ENCODE assay signal across 9 cellular contexts in genomic region chr14:99995700-99996356, GRCh38.
A peak's percentile ranks its signal among the peaks of the same experiment; 100 is the strongest.
DNase-seq lines count a peak whose midpoint lies in the region; ATAC-seq and TF ChIP-seq lines count a peak whose summit lies in the region.
"Had no signal": no experiment of that assay in that cellular context is flagged by ENCODE, and none has a peak within 500 bp of the region (broad histone marks: within the 10 kb centered on the region; RNA-seq: fewer than 3 reads in every experiment).

No MANE protein-coding gene starts in this region.

- H3K27ac ChIP-seq in esophagus squamous epithelium (no peak overlapping the region), vagina (no peak overlapping the region)

- no peaks in the 10 kb centered on the region for H3K27me3 ChIP-seq in NT2/D1 (ENCODE audit: insufficient read depth, insufficient read length)
- H3K27me3 ChIP-seq in esophagus squamous epithelium: no peaks in the 10 kb centered on the region
- H3K27me3 ChIP-seq in vagina: no peaks in the 10 kb centered on the region

- peaks cover 5% of the 10 kb centered on the region for H3K36me3 Mint-ChIP-seq in osteocyte (ENCODE audit: unreplicated experiment)

- peak; percentile 60 for TF ChIP-seq CTCF in AG09319 (IDR thresholded peaks at IDR 0.05; ENCODE audit: low read depth, low read length)
- TF ChIP-seq CTCF in esophagus squamous epithelium (IDR thresholded peaks at IDR 0.05): peak; percentile 67 to 90 (median 77)
- peak; percentile 58 for TF ChIP-seq CTCF in osteocyte (IDR thresholded peaks at IDR 0.05)
- TF ChIP-seq CTCF in vagina (IDR thresholded peaks at IDR 0.05): peak in 2 of 3 experiments; percentile 42 to 57

- no peak for TF ChIP-seq POLR2A in esophagus squamous epithelium (IDR thresholded peaks at IDR 0.05)
- no peak for TF ChIP-seq POLR2A in vagina (IDR thresholded peaks at IDR 0.05)

- H3K9me3 ChIP-seq in NT2/D1 (ENCODE audit: insufficient read depth, low read length) (no peaks in the 10 kb centered on the region), esophagus squamous epithelium (no peaks in the 10 kb centered on the region), vagina (no peaks in the 10 kb centered on the region)

- H3K4me3 ChIP-seq in NT2/D1 (ENCODE audit: insufficient read length, low read depth) (no peak overlapping the region), esophagus squamous epithelium (no peak overlapping the region), vagina (no peak overlapping the region)

- no peak overlapping the region for H3K9ac ChIP-seq in NT2/D1 (ENCODE audit: insufficient read length, low read depth)

- ATAC-seq in GM18520 (IDR thresholded peaks at IDR 0.05; ENCODE audit: unreplicated experiment): peak; percentile 96
- ATAC-seq in HG02981 (IDR thresholded peaks at IDR 0.05; ENCODE audit: unreplicated experiment): peak; percentile 99

- peaks cover 28% of the 10 kb centered on the region for H3K4me1 Mint-ChIP-seq in osteocyte (ENCODE audit: unreplicated experiment)

- intact Hi-C loops in esophagus squamous epithelium (cut with DNase I) (no loop called here), vagina (cut with DNase I) (no loop called here)

- H3K36me3 ChIP-seq in NT2/D1 (ENCODE audit: insufficient read depth, insufficient read length, low read length) (no peaks in the 10 kb centered on the region), esophagus squamous epithelium (no peaks in the 10 kb centered on the region), vagina (no peaks in the 10 kb centered on the region)

- no peak overlapping the region for H3K27ac Mint-ChIP-seq in osteocyte (ENCODE audit: unreplicated experiment)
- H3K27ac Mint-ChIP-seq: IgD-negative memory B cell had no signal

- WGBS in esophagus squamous epithelium, 2 donors: 0 to 13% methylated on average over 2 of the region's 2 CpGs

- H3K9me3 Mint-ChIP-seq in osteocyte (ENCODE audit: unreplicated experiment): no peaks in the 10 kb centered on the region

- DNase-seq in AG09319 (ENCODE audit: extremely low read depth, low read depth) (no peak), NT2/D1 (ENCODE audit: low read depth, low spot score) (peak; percentile 47), esophagus squamous epithelium (lab: John Stamatoyannopoulos, UW) (no peak), osteocyte (ENCODE audit: extremely low spot score, unreplicated experiment) (no peak), vagina (ENCODE audit: extremely low spot score in 2 of 2) (no peak)
- peak; percentile 22 for DNase-seq in activated CD8-positive, alpha-beta memory T cell treated with anti-CD3 and anti-CD28 coated beads, Interleukin-2, amount 50 U/mL, for 1 hour (ENCODE audit: extremely low read depth)

- no peaks in the 10 kb centered on the region for H3K27me3 Mint-ChIP-seq in osteocyte (ENCODE audit: unreplicated experiment)

- H3K4me1 ChIP-seq in NT2/D1 (ENCODE audit: insufficient read depth, insufficient read length) (no peaks in the 10 kb centered on the region), esophagus squamous epithelium (peaks cover 0 to 14% (median 0%) of the 10 kb centered on the region in 3 donors), vagina (no peaks in the 10 kb centered on the region)

- no peak overlapping the region for H3K4me3 Mint-ChIP-seq in osteocyte (ENCODE audit: unreplicated experiment)

Comparison
In these comparisons a context has a peak if more than half of its experiments do, and no peak if none do; other contexts are left out.
1. DNase-seq: peak in NT2/D1 (single experiment) and activated CD8-positive, alpha-beta memory T cell treated with anti-CD3 and anti-CD28 coated beads, Interleukin-2, amount 50 U/mL, for 1 hour (single experiment); none in AG09319 (single experiment), esophagus squamous epithelium (single experiment), osteocyte (single experiment) and vagina (0 of 2).
2. Peak in every context shown above with its lines, with median percentiles within 50 percentile points of each other: CTCF ChIP-seq.